ENCODE assay signal across 19 cellular contexts in the genomic region with DNA sequence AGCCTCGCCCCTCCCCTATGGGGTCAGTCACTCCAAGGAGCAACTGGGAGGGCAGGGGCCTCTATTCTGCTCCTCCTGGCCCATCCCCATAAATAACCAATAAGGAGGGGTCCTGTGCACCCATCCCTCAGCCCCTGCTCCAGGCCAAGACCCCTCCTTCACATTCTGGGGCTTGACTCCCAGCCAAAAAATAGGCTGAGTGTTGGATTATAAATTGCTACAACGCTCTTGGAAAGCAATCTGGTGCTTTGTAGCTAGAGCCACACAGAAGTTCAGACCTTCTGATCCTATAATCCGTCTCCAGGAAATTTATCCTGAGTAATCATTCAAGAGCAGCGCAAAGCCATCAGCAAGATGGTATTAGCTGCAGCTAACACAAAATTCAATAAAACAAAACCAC. TPM values are rescaled to one million over a fixed set of nuclear protein-coding genes. Genes with fewer than 3 reads are reported as not detected.
"Had no signal": no experiment of that assay in that cellular context is flagged by ENCODE, and none has a peak within 500 bp of the region (broad histone marks: within the 10 kb centered on the region; RNA-seq: fewer than 3 reads in every experiment).

No MANE protein-coding gene starts in this region.

- H3K4me3 ChIP-seq: esophagus muscularis mucosa, gastrocnemius medialis, heart right ventricle, psoas muscle, stomach had no signal

- ATAC-seq: effector memory CD8-positive, alpha-beta T cell; gastrocnemius medialis; heart right ventricle; psoas muscle; sciatic nerve had no signal

- H3K9me3 ChIP-seq: esophagus muscularis mucosa, gastrocnemius medialis, heart right ventricle, psoas muscle, stomach had no signal

- H3K27ac ChIP-seq: epithelial cell of prostate, esophagus muscularis mucosa, gastrocnemius medialis, heart right ventricle, psoas muscle, stomach had no signal

- DNase-seq: effector memory CD8-positive, alpha-beta T cell; gastrocnemius medialis; heart right ventricle; hypothalamus; kidney glomerular epithelial cell; mesendoderm; naive B cell; psoas muscle; retina; stimulated activated CD4-positive, alpha-beta T cell treated with anti-CD3 and anti-CD28 coated beads, Interleukin-12 subunit alpha, Interleukin-12 subunit beta, amount 100 ng/mL, for 4 hours; stimulated activated naive CD4-positive, alpha-beta T cell; stomach; substantia nigra; trophoblast cell had no signal

- H3K27me3 ChIP-seq: gastrocnemius medialis, heart right ventricle, stomach had no signal

- H3K36me3 ChIP-seq: esophagus muscularis mucosa, gastrocnemius medialis, heart right ventricle, stomach had no signal

RNA-seq across cellular contexts. Expression of gene ABCC8, which starts 42.5 kb away (rescaled TPM):
- total RNA-seq: fibroblast of villous mesenchyme, lung microvascular endothelial cell had no signal

RNA-seq across cellular contexts. Expression of gene KCNJ11, which starts 45.6 kb away (rescaled TPM):
- total RNA-seq: fibroblast of villous mesenchyme had no signal
